In genomic region chr13:29756506-29756905, GRCh38 we compare ENCODE assay signal across 19 cellular contexts.
DNase-seq lines count a peak whose midpoint lies in the region; TF ChIP-seq lines count a peak whose summit lies in the region.
"Had no signal": no experiment of that assay in that cellular context is flagged by ENCODE, and none has a peak within 500 bp of the region (broad histone marks: within the 10 kb centered on the region; RNA-seq: fewer than 3 reads in every experiment).

No MANE protein-coding gene starts in this region.

- H3K4me1 Mint-ChIP-seq in chondrocyte (ENCODE audit: low read depth) = peaks cover 26% of the 10 kb centered on the region

- TF ChIP-seq CTCF in chondrocyte (IDR thresholded peaks at IDR 0.05) (no peak), fibroblast of pulmonary artery (IDR thresholded peaks at IDR 0.05; ENCODE audit: low read length, missing control alignments) (no peak), esophagus muscularis mucosa (IDR thresholded peaks at IDR 0.05) (no peak)

- TF ChIP-seq POLR2A in esophagus muscularis mucosa (IDR thresholded peaks at IDR 0.05; ENCODE audit: low read depth) = no peak

- H3K36me3 ChIP-seq in MG63 = no peaks in the 10 kb centered on the region
- no peaks in the 10 kb centered on the region for H3K36me3 ChIP-seq in esophagus muscularis mucosa
- H3K36me3 ChIP-seq: Peyer's patch had no signal

- H3K27ac Mint-ChIP-seq in chondrocyte (ENCODE audit: unreplicated experiment) = peak overlapping the region; percentile 81
- H3K27ac Mint-ChIP-seq: CD8-positive, alpha-beta T cell had no signal

- intact Hi-C loops in esophagus muscularis mucosa (cut with DNase I) = no loop called here

- H3K4me3 Mint-ChIP-seq in chondrocyte (ENCODE audit: unreplicated experiment) = no peak overlapping the region
- H3K4me3 Mint-ChIP-seq: CD8-positive, alpha-beta T cell had no signal

- WGBS in esophagus muscularis mucosa = 62% methylated on average over 2 of the region's 2 CpGs

- no peaks in the 10 kb centered on the region for H3K36me3 Mint-ChIP-seq in chondrocyte (ENCODE audit: low read depth)
- H3K36me3 Mint-ChIP-seq: CD8-positive, alpha-beta T cell had no signal

- H3K4me3 ChIP-seq in MG63 (no peak overlapping the region), fibroblast of pulmonary artery (replicated peaks; ENCODE audit: low read depth, low read length) (no peak overlapping the region), esophagus muscularis mucosa (no peak overlapping the region)
- H3K4me3 ChIP-seq: A549; BLaER1 treated with 17β-estradiol and CSF1 and Interleukin-3, amounts not matched to agents 10 nM and 100 nM; Peyer's patch had no signal

- no peak for TF ChIP-seq EP300 in esophagus muscularis mucosa (IDR thresholded peaks at IDR 0.05)

- no peaks in the 10 kb centered on the region for H3K27me3 Mint-ChIP-seq in chondrocyte (ENCODE audit: low read depth)

- peaks cover 15% of the 10 kb centered on the region for H3K9me3 Mint-ChIP-seq in chondrocyte (ENCODE audit: low read depth)

- H3K27me3 ChIP-seq in MG63 (no peaks in the 10 kb centered on the region), esophagus muscularis mucosa (no peaks in the 10 kb centered on the region)
- H3K27me3 ChIP-seq: BLaER1 treated with 17β-estradiol and CSF1 and Interleukin-3, amounts not matched to agents 10 nM and 100 nM; Peyer's patch had no signal

- H3K4me1 ChIP-seq in esophagus muscularis mucosa = peaks cover 0 to 13% (median 5%) of the 10 kb centered on the region in 4 donors
- H3K4me1 ChIP-seq: Peyer's patch had no signal

- H3K27ac ChIP-seq in esophagus muscularis mucosa (replicated peaks in 1 of 4) = no peak overlapping the region
- H3K27ac ChIP-seq: A549; BLaER1 treated with 17β-estradiol and CSF1 and Interleukin-3, amounts not matched to agents 10 nM and 100 nM; Peyer's patch had no signal

- DNase-seq in EH (ENCODE audit: low read depth) (peak; percentile 51), MG63 (peak; percentile 59), chondrocyte (ENCODE audit: low spot score) (no peak), fibroblast of pulmonary artery (ENCODE audit: low read depth) (peak; percentile 54), cerebellar nuclear complex (lab: John Stamatoyannopoulos, UW) (no peak), esophagus muscularis mucosa (ENCODE audit: extremely low spot score) (no peak), GM03348 (ENCODE audit: low spot score) (no peak)
- DNase-seq: CD8-positive, alpha-beta T cell; GOT3; KG1; NCI-H1417; NCI-H187; NCI-H2107; NCI-H510A; NCI-H748 treated with DMSO at 0.1 percent for 48 hours; NK-92 treated with Interleukin-12 subunit alpha and Interleukin-12 subunit beta, amount 100 ng/mL, for 24 hours; Peyer's patch had no signal

- H3K9me3 ChIP-seq in MG63 = no peaks in the 10 kb centered on the region
- H3K9me3 ChIP-seq in esophagus muscularis mucosa = no peaks in the 10 kb centered on the region
- H3K9me3 ChIP-seq: A549, Peyer's patch had no signal

Comparison
In these comparisons a context has a peak if more than half of its experiments do, and no peak if none do; other contexts are left out.
1. DNase-seq: peak in EH (single experiment), MG63 (single experiment) and fibroblast of pulmonary artery (single experiment); none in chondrocyte (single experiment), cerebellar nuclear complex (0 of 2), esophagus muscularis mucosa (single experiment) and GM03348 (single experiment).